24 cellular contexts compared by ENCODE assay signal in genomic region chr19:30862876-30863275, GRCh38.
"Had no signal": no experiment of that assay in that cellular context is flagged by ENCODE, and none has a peak within 500 bp of the region (broad histone marks: within the 10 kb centered on the region; RNA-seq: fewer than 3 reads in every experiment).

No MANE protein-coding gene starts in this region.

- H3K4me1 Mint-ChIP-seq: naive thymus-derived CD8-positive, alpha-beta T cell; neural crest cell; stimulated activated naive B cell treated with anti-CD40 and anti-IgM and Interleukin-4, amounts not matched to agents 10 μg/mL and 1 μg/mL and 100 μg/mL, for 72 hours; stimulated activated naive CD8-positive, alpha-beta T cell treated with anti-CD3 and anti-CD28 coated beads, Interleukin-15, amount 100 ng/mL, for 72 hours had no signal

- H3K4me1 ChIP-seq: esophagus muscularis mucosa, gastrocnemius medialis, parathyroid adenoma, psoas muscle, sigmoid colon, transverse colon had no signal

- DNase-seq: central memory CD4-positive, alpha-beta T cell; cortex of kidney; effector memory CD4-positive, alpha-beta T cell; gastrocnemius medialis; left ventricle myocardium superior; mesenchymal stem cell; naive thymus-derived CD8-positive, alpha-beta T cell; occipital lobe; psoas muscle; retina; sigmoid colon; stimulated activated CD4-positive, alpha-beta T cell treated with anti-CD3 and anti-CD28 coated beads, Interleukin-2, amount 100 ng/mL, for 24 hours; stimulated activated CD4-positive, alpha-beta T cell treated with anti-CD3 and anti-CD28 coated beads, Interleukin-4, amount 100 ng/mL, for 4 hours; stimulated activated naive B cell treated with anti-CD40 and anti-IgM and Interleukin-4, amounts not matched to agents 10 μg/mL and 1 μg/mL and 100 μg/mL, for 72 hours; stimulated activated naive CD8-positive, alpha-beta T cell treated with anti-CD3 and anti-CD28 coated beads, Interleukin-15, amount 100 ng/mL, for 72 hours; transverse colon had no signal

- H3K9me3 ChIP-seq: gastrocnemius medialis, psoas muscle, sigmoid colon, thoracic aorta, transverse colon had no signal

- H3K27me3 ChIP-seq: esophagus muscularis mucosa, gastrocnemius medialis, sigmoid colon, transverse colon had no signal

- H3K27ac Mint-ChIP-seq: naive thymus-derived CD8-positive, alpha-beta T cell; stimulated activated naive B cell treated with anti-CD40 and anti-IgM and Interleukin-4, amounts not matched to agents 10 μg/mL and 1 μg/mL and 100 μg/mL, for 72 hours; stimulated activated naive CD8-positive, alpha-beta T cell treated with anti-CD3 and anti-CD28 coated beads, Interleukin-15, amount 100 ng/mL, for 72 hours had no signal

- ATAC-seq: gastrocnemius medialis; left ventricle myocardium superior; naive thymus-derived CD8-positive, alpha-beta T cell; psoas muscle; stimulated activated naive B cell treated with anti-CD40 and anti-IgM and Interleukin-4, amounts not matched to agents 10 μg/mL and 1 μg/mL and 100 μg/mL, for 72 hours; stimulated activated naive CD8-positive, alpha-beta T cell treated with anti-CD3 and anti-CD28 coated beads, Interleukin-15, amount 100 ng/mL, for 72 hours had no signal

- H3K4me3 Mint-ChIP-seq: naive thymus-derived CD8-positive, alpha-beta T cell; neural crest cell; stimulated activated naive B cell treated with anti-CD40 and anti-IgM and Interleukin-4, amounts not matched to agents 10 μg/mL and 1 μg/mL and 100 μg/mL, for 72 hours; stimulated activated naive CD8-positive, alpha-beta T cell treated with anti-CD3 and anti-CD28 coated beads, Interleukin-15, amount 100 ng/mL, for 72 hours had no signal

- H3K27ac ChIP-seq: dorsolateral prefrontal cortex, epithelial cell of prostate, esophagus muscularis mucosa, gastrocnemius medialis, parathyroid adenoma, psoas muscle, sigmoid colon, skin epidermis, thoracic aorta, transverse colon had no signal

- H3K27me3 Mint-ChIP-seq: stimulated activated naive B cell treated with anti-CD40 and anti-IgM and Interleukin-4, amounts not matched to agents 10 μg/mL and 1 μg/mL and 100 μg/mL, for 72 hours; stimulated activated naive CD8-positive, alpha-beta T cell treated with anti-CD3 and anti-CD28 coated beads, Interleukin-15, amount 100 ng/mL, for 72 hours had no signal

- H3K36me3 ChIP-seq: esophagus muscularis mucosa, gastrocnemius medialis, sigmoid colon, thoracic aorta, transverse colon had no signal

- H3K36me3 Mint-ChIP-seq: naive thymus-derived CD8-positive, alpha-beta T cell; stimulated activated naive B cell treated with anti-CD40 and anti-IgM and Interleukin-4, amounts not matched to agents 10 μg/mL and 1 μg/mL and 100 μg/mL, for 72 hours had no signal

- H3K4me3 ChIP-seq: dorsolateral prefrontal cortex, esophagus muscularis mucosa, gastrocnemius medialis, lung, psoas muscle, sigmoid colon, skin epidermis, thoracic aorta, transverse colon had no signal
